Comparison of ENCODE assay signal across 10 cellular contexts in the genomic region with DNA sequence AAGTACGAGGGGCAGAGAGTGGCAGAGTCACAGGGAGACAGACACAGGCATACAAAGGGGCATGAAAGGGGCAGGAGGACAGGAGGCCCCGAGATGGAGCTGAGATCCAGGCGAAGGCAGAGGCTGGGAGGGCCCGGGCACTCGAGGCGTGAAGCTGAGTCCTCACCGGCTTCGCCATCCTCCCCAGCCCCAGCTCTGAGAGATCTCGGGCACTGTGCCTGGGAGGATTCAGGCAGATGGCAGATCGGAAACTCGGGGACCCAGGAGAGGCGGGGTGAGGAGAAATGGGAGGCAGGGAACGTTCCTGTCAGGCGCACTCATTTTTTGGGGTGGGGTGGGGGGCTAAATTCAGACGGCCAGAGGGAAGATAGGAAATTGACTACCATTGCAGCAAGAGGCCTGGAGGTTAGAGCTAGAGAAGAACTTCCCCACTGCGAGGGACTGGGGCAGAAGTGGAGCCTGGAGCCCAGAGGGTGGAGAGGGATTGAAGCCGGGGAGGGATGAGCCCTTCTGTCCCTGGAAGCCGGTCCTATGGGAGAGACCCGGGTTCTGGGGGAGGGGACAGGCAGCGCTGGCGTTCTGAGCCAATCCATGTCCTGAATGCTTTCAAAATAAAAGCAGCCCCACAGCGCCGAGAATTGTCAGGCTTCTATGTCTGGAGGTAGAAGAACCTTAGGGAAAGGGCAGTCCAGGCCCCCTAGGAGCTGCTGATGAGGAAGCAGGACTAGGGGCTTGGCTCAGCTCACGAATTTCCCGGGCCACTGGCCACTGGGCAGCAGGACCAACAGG. TPM values are rescaled to one million over a fixed set of nuclear protein-coding genes. Genes with fewer than 3 reads are reported as not detected.
DNase-seq lines count a peak whose midpoint lies in the region; ATAC-seq and TF ChIP-seq lines count a peak whose summit lies in the region.
"Had no signal": no experiment of that assay in that cellular context is flagged by ENCODE, and none has a peak within 500 bp of the region (broad histone marks: within the 10 kb centered on the region; RNA-seq: fewer than 3 reads in every experiment).

No MANE protein-coding gene starts in this region.

- no peaks in the 10 kb centered on the region for H3K36me3 Mint-ChIP-seq in activated naive CD4-positive, alpha-beta T cell treated with anti-CD3 and anti-CD28 coated beads, Interleukin-2, amount 50 U/mL, for 72 hours

- intact Hi-C loops in spleen (cut with DNase I; ENCODE audit: low total_unique reads): no loop called here

- H3K27me3 ChIP-seq in spleen (replicated peaks in 1 of 7): peaks cover 0 to 99% (median 40%) of the 10 kb centered on the region in 7 donors

- no peaks in the 10 kb centered on the region for H3K36me3 ChIP-seq in spleen

- 38 to 48% (median 41%) methylated on average over 25 of the region's 25 CpGs for WGBS in spleen, 5 donors

- peak; percentile 29 to 47 for DNase-seq in NCI-H524 (lab: John Stamatoyannopoulos, UW)
- no peak for DNase-seq in NCI-H524 treated with DMSO at 0.1 percent for 48 hours (lab: John Stamatoyannopoulos, UW)
- DNase-seq in OCI-M1 (lab: John Stamatoyannopoulos, UW): peak; percentile 42
- DNase-seq in fibroblast of the aortic adventitia (ENCODE audit: low read depth): no peak
- no peak for DNase-seq in spleen
- DNase-seq in GM19240 (ENCODE audit: insufficient read length, low spot score): no peak
- DNase-seq in activated naive CD4-positive, alpha-beta T cell treated with anti-CD3 and anti-CD28 coated beads, Interleukin-2, amount 50 U/mL, for 72 hours (ENCODE audit: low spot score in 2 of 2): no peak

- no peak for TF ChIP-seq POLR2A in spleen (IDR thresholded peaks at IDR 0.05)

- no peak overlapping the region for H3K27ac Mint-ChIP-seq in activated naive CD4-positive, alpha-beta T cell treated with anti-CD3 and anti-CD28 coated beads, Interleukin-2, amount 50 U/mL, for 72 hours

- H3K4me3 ChIP-seq in fibroblast of the aortic adventitia (ENCODE audit: low read depth, low read length) (peak overlapping the region; percentile 22), spleen (peak overlapping the region in 5 of 8 donors; percentile 29 to 69 (median 39))

- H3K4me1 ChIP-seq in spleen: peaks cover 0 to 14% (median 11%) of the 10 kb centered on the region in 6 donors

- no peak for TF ChIP-seq CTCF in fibroblast of the aortic adventitia (IDR thresholded peaks at IDR 0.05; ENCODE audit: insufficient read depth, low read length)
- TF ChIP-seq CTCF in spleen (IDR thresholded peaks at IDR 0.05 in 8 of 11, conservative IDR thresholded peaks at IDR 0.05 in 3 of 11): no peak

- no peaks in the 10 kb centered on the region for H3K9me3 ChIP-seq in spleen

- no peak for ATAC-seq in activated naive CD4-positive, alpha-beta T cell treated with anti-CD3 and anti-CD28 coated beads, Interleukin-2, amount 50 U/mL, for 72 hours
- no peak for ATAC-seq in GM21528 (IDR thresholded peaks at IDR 0.05; ENCODE audit: low FRiP score, unreplicated experiment)

- no peaks in the 10 kb centered on the region for H3K9me3 Mint-ChIP-seq in activated naive CD4-positive, alpha-beta T cell treated with anti-CD3 and anti-CD28 coated beads, Interleukin-2, amount 50 U/mL, for 72 hours

- H3K27ac ChIP-seq in spleen: no peak overlapping the region

RNA-seq across cellular contexts. Expression of a gene that starts 12.6 kb away (rescaled TPM):
- not detected in 2 replicates for total RNA-seq in fibroblast of the aortic adventitia (ENCODE audit: low replicate concordance)
- 1 to 10 TPM in 4 of 7 donors, under 1 TPM in 3; 0.20 to 2.3 (median 1.0) TPM for total RNA-seq in spleen
- 1 to 10 TPM in 1 of 3 donors, under 1 TPM in 2; 0.30 to 1.0 (median 0.90) TPM for polyA plus RNA-seq in spleen
- total RNA-seq in activated naive CD4-positive, alpha-beta T cell treated with anti-CD3 and anti-CD28 coated beads, Interleukin-2, amount 50 U/mL, for 72 hours: not detected
- total RNA-seq: bronchial epithelial cell had no signal

RNA-seq across cellular contexts. Expression of a gene that starts 41.9 kb away (rescaled TPM):
- total RNA-seq in fibroblast of the aortic adventitia (ENCODE audit: low replicate concordance) (not detected in 2 replicates), spleen (not detected)
- polyA plus RNA-seq in spleen: not detected
- not detected for total RNA-seq in activated naive CD4-positive, alpha-beta T cell treated with anti-CD3 and anti-CD28 coated beads, Interleukin-2, amount 50 U/mL, for 72 hours
- total RNA-seq: bronchial epithelial cell, subcutaneous adipose tissue had no signal

RNA-seq across cellular contexts. Expression of a gene that starts 44.6 kb away (rescaled TPM):
- 12.1 and 26.7 TPM in 2 replicates for total RNA-seq in fibroblast of the aortic adventitia (ENCODE audit: low replicate concordance)
- 10 to 100 TPM; 21.4 to 32.1 (median 29.0) TPM for total RNA-seq in spleen
- polyA plus RNA-seq in spleen: 10 to 100 TPM; 39.2 to 54.3 (median 42.4) TPM
- total RNA-seq in activated naive CD4-positive, alpha-beta T cell treated with anti-CD3 and anti-CD28 coated beads, Interleukin-2, amount 50 U/mL, for 72 hours: 10 to 100 TPM; 27.6 to 29.5 TPM

Comparison
In these comparisons a context has a peak if more than half of its experiments do, and no peak if none do; other contexts are left out.
1. DNase-seq: peak in NCI-H524 (2 of 2) and OCI-M1 (single experiment); none in NCI-H524 treated with DMSO at 0.1 percent for 48 hours (single experiment), fibroblast of the aortic adventitia (single experiment), spleen (single experiment), GM19240 (single experiment) and activated naive CD4-positive, alpha-beta T cell treated with anti-CD3 and anti-CD28 coated beads, Interleukin-2, amount 50 U/mL, for 72 hours (0 of 2).